Comparison of ENCODE assay signal across 10 cellular contexts in the genomic region with DNA sequence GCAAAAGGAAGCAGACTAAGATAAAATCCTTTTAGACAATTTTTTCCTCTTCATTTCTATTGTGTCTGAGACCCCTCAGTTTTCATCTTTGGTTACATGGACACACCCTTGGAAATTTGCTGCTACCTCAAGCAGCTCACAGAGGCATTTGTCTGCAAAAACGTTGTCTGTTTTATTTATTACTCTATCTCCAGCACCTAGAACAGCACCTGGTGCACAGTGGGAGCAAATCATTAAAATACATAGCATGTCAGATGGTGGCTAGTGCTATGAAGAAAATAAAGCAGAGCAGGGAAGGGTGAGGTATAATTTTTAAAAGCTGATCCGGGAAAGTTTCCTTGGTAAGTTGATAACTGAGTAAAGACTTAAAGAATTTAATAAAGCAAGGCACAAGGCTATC. TPM values are rescaled to one million over a fixed set of nuclear protein-coding genes. Genes with fewer than 3 reads are reported as not detected.
"Had no signal": no experiment of that assay in that cellular context is flagged by ENCODE, and none has a peak within 500 bp of the region (broad histone marks: within the 10 kb centered on the region; RNA-seq: fewer than 3 reads in every experiment).

No MANE protein-coding gene starts in this region.

- H3K4me2 ChIP-seq: KMS-11 had no signal

- H3K4me1 Mint-ChIP-seq: IgD-negative memory B cell had no signal

- H3K27ac ChIP-seq: HL-60, KMS-11 had no signal

- H3K27ac Mint-ChIP-seq: IgD-negative memory B cell had no signal

- H3K4me3 Mint-ChIP-seq: IgD-negative memory B cell had no signal

- ATAC-seq: HepG2, K562 had no signal

- H3K9me3 Mint-ChIP-seq: IgD-negative memory B cell had no signal

- FAIRE-seq: HepG2, HTR-8/SVneo, K562 had no signal

- H3K4me3 ChIP-seq: K562 had no signal

- H3K9ac ChIP-seq: KMS-11 had no signal

- DNase-seq: IMR-90, KBM-7, KG1 had no signal

RNA-seq across cellular contexts. Expression of a gene that starts 14.3 kb away (rescaled TPM):
- total RNA-seq: HepG2, HT-29, IMR-90, K562 had no signal
- polyA plus RNA-seq: HepG2, IgD-negative memory B cell, K562 had no signal
